8 cellular contexts compared by ENCODE assay signal in genomic region chr1:211828584-211829342, GRCh38. TPM values are rescaled to one million over a fixed set of nuclear protein-coding genes. Genes with fewer than 3 reads are reported as not detected.
DNase-seq lines count a peak whose midpoint lies in the region; ATAC-seq and TF ChIP-seq lines count a peak whose summit lies in the region.

No MANE protein-coding gene starts in this region.

- H3K27me3 ChIP-seq in esophagus squamous epithelium = no peaks in the 10 kb centered on the region
- H3K27me3 ChIP-seq in psoas muscle (ENCODE audit: insufficient read depth in 3 of 3, low read length in 2 of 3) = no peaks in the 10 kb centered on the region

- H3K36me3 ChIP-seq in esophagus squamous epithelium (peaks cover 0 to 8% (median 0%) of the 10 kb centered on the region in 3 donors), psoas muscle (ENCODE audit: insufficient read depth in 1 of 2, low read depth in 1 of 2) (peaks cover 3 to 26% of the 10 kb centered on the region in 2 donors)

- no peaks in the 10 kb centered on the region for H3K9me3 ChIP-seq in esophagus squamous epithelium
- no peaks in the 10 kb centered on the region for H3K9me3 ChIP-seq in psoas muscle

- H3K4me3 ChIP-seq in GM08714 (ENCODE audit: low read length) (peak overlapping the region; percentile 97), esophagus squamous epithelium (peak overlapping the region in 3 of 4 donors; percentile 68 to 99 (median 96)), psoas muscle (peak overlapping the region; percentile 79)

- intact Hi-C loops in esophagus squamous epithelium (cut with DNase I) (no loop called here), psoas muscle (cut with DNase I) (no loop called here)

- TF ChIP-seq CTCF in esophagus squamous epithelium (IDR thresholded peaks at IDR 0.05) (no peak), psoas muscle (IDR thresholded peaks at IDR 0.05) (no peak), omental fat pad (IDR thresholded peaks at IDR 0.05) (no peak)

- 84 to 85% methylated on average over 9 of the region's 9 CpGs for WGBS in esophagus squamous epithelium, 2 donors
- WGBS in psoas muscle, 3 donors = 64 to 78% (median 65%) methylated on average over 9 of the region's 9 CpGs

- H3K27ac ChIP-seq in esophagus squamous epithelium (peak overlapping the region in 1 of 4 donors; percentile 86), psoas muscle (no peak overlapping the region)

- ATAC-seq in psoas muscle = no peak
- ATAC-seq in HG03196 (IDR thresholded peaks at IDR 0.05; ENCODE audit: unreplicated experiment) = no peak
- no peak for ATAC-seq in omental fat pad (ENCODE audit: low FRiP score)
- no peak for ATAC-seq in HG02884 (IDR thresholded peaks at IDR 0.05; ENCODE audit: unreplicated experiment)

- DNase-seq in RKO (ENCODE audit: low spot score) = peak; percentile 33
- DNase-seq in esophagus squamous epithelium (lab: John Stamatoyannopoulos, UW) = no peak
- DNase-seq in psoas muscle = no peak
- DNase-seq in omental fat pad (ENCODE audit: low spot score) = no peak
- DNase-seq in NCI-H2196 (lab: John Stamatoyannopoulos, UW; ENCODE audit: unreplicated experiment) = no peak

- H3K4me1 ChIP-seq in esophagus squamous epithelium (peaks cover 0 to 50% (median 19%) of the 10 kb centered on the region in 3 donors), psoas muscle (peaks cover 15% of the 10 kb centered on the region)

- TF ChIP-seq POLR2A in esophagus squamous epithelium (IDR thresholded peaks at IDR 0.05) = no peak

RNA-seq across cellular contexts. Expression of gene LPGAT1, which starts 1.8 kb away (rescaled TPM):
- 10 to 100 TPM; 10.8 to 32.0 (median 24.8) TPM for total RNA-seq in esophagus squamous epithelium
- total RNA-seq in psoas muscle = 10 to 100 TPM; 19.3 to 26.2 (median 21.7) TPM
- 10 to 100 TPM in 1 of 3 donors, 1 to 10 TPM in 2; 6.2 to 12.3 (median 6.8) TPM for polyA plus RNA-seq in psoas muscle
- 10 to 100 TPM; 46.8 to 70.9 (median 48.9) TPM for total RNA-seq in omental fat pad
